ENCODE assay signal across 20 cellular contexts in genomic region chr4:176261481-176261880, GRCh38. TPM values are rescaled to one million over a fixed set of nuclear protein-coding genes. Genes with fewer than 3 reads are reported as not detected.
"Had no signal": no experiment of that assay in that cellular context is flagged by ENCODE, and none has a peak within 500 bp of the region (broad histone marks: within the 10 kb centered on the region; RNA-seq: fewer than 3 reads in every experiment).

No MANE protein-coding gene starts in this region.

- H3K4me3 ChIP-seq: adrenal gland, esophagus squamous epithelium, ovary, thyroid gland had no signal

- H3K27ac ChIP-seq: adrenal gland, ovary, thyroid gland had no signal

- H3K36me3 ChIP-seq: adrenal gland, esophagus squamous epithelium, ovary, thyroid gland had no signal

- H3K4me1 ChIP-seq: adrenal gland, esophagus squamous epithelium, thyroid gland had no signal

- H3K9me3 ChIP-seq: adrenal gland, esophagus squamous epithelium, ovary, thyroid gland had no signal

- DNase-seq: activated CD4-positive, alpha-beta T cell treated with anti-CD3 and anti-CD28 coated beads, Interleukin-2, amount 10 ng/mL, durations not matched to agents 7 days and 5 days; activated CD4-positive, CD25-positive, alpha-beta regulatory T cell; activated CD8-positive, alpha-beta memory T cell treated with anti-CD3 and anti-CD28 coated beads for 24 hours; activated CD8-positive, alpha-beta memory T cell treated with anti-CD3 and anti-CD28 coated beads, Interleukin-2, amount 50 U/mL, for 48 hours; activated effector memory CD4-positive, alpha-beta T cell treated with anti-CD3 and anti-CD28 coated beads, Interleukin-2, amount 50 U/mL, for 16 hours; activated T-cell treated with anti-CD3 and anti-CD28 coated beads, Interleukin-2, amount 50 U/mL, for 72 hours; adrenal gland; effector memory CD4-positive, alpha-beta T cell; esophagus squamous epithelium; left cardiac atrium; naive thymus-derived CD8-positive, alpha-beta T cell; ovary; stimulated activated naive B cell treated with anti-CD40 and anti-IgM and Interleukin-4, amounts not matched to agents 10 μg/mL and 1 μg/mL and 100 μg/mL, for 72 hours; T-helper 1 cell; T-helper 9 cell; thyroid gland had no signal

- ATAC-seq: activated T-cell treated with anti-CD3 and anti-CD28 coated beads, Interleukin-2, amount 50 U/mL, for 72 hours; left cardiac atrium; naive thymus-derived CD8-positive, alpha-beta T cell; sciatic nerve had no signal

- H3K27me3 ChIP-seq: adrenal gland, esophagus squamous epithelium, ovary, thyroid gland had no signal

RNA-seq across cellular contexts. Expression of gene ASB5, which starts 7.5 kb away (rescaled TPM):
- total RNA-seq: activated CD4-positive, alpha-beta T cell treated with anti-CD3 and anti-CD28 coated beads, Interleukin-2, amount 10 ng/mL, durations not matched to agents 7 days and 5 days; activated T-cell treated with anti-CD3 and anti-CD28 coated beads, Interleukin-2, amount 50 U/mL, for 72 hours; endothelial cell of umbilical vein; glomerular endothelial cell; mesenteric fat pad; naive thymus-derived CD8-positive, alpha-beta T cell had no signal
- polyA plus RNA-seq: endothelial cell of umbilical vein; naive thymus-derived CD8-positive, alpha-beta T cell had no signal
